In the genomic region with DNA sequence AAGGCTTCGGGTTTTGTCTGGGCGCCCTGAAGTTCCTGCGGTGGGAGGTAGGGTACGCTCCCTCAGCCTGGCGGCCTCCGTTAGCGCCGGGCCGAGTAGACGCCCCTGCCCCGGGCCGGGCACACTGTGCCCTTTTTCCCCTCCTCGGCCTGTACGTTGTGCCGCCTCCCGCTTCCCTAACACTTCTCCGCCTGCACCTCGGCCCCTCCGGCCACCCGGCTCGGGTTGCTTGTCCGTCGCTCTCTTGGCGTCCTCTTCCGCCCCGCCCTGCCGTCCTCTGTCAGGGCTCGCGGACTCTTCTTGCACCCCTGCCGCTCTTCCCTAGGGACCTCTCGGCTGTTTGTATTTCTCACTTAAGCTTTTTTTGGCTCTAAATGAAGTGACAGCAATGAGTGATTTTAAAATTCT, we compare ENCODE assay signal across 1 cellular context.
A peak's percentile ranks its signal among the peaks of the same experiment; 100 is the strongest.
TF ChIP-seq lines count a peak whose summit lies in the region.

No MANE protein-coding gene starts in this region.

TF ChIP-seq in K562, 482 proteins besides CTCF, POLR2A, EP300 and RAD21 (continued from another document and continues in another):
- TF ChIP-seq, protein P1, sequence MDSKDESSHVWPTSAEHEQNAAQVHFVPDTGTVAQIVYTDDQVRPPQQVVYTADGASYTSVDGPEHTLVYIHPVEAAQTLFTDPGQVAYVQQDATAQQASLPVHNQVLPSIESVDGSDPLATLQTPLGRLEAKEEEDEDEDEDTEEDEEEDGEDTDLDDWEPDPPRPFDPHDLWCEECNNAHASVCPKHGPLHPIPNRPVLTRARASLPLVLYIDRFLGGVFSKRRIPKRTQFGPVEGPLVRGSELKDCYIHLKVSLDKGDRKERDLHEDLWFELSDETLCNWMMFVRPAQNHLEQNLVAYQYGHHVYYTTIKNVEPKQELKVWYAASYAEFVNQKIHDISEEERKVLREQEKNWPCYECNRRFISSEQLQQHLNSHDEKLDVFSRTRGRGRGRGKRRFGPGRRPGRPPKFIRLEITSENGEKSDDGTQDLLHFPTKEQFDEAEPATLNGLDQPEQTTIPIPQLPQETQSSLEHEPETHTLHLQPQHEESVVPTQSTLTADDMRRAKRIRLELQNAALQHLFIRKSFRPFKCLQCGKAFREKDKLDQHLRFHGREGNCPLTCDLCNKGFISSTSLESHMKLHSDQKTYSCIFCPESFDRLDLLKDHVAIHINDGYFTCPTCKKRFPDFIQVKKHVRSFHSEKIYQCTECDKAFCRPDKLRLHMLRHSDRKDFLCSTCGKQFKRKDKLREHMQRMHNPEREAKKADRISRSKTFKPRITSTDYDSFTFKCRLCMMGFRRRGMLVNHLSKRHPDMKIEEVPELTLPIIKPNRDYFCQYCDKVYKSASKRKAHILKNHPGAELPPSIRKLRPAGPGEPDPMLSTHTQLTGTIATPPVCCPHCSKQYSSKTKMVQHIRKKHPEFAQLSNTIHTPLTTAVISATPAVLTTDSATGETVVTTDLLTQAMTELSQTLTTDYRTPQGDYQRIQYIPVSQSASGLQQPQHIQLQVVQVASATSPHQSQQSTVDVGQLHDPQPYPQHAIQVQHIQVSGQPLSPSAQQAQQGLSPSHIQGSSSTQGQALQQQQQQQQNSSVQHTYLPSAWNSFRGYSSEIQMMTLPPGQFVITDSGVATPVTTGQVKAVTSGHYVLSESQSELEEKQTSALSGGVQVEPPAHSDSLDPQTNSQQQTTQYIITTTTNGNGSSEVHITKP (IDR thresholded peaks at IDR 0.05; ENCODE audit: partially characterized antibody) = peak; percentile 93
- TF ChIP-seq ZNF586 (CRISPR knock-in tag; conservative IDR thresholded peaks at IDR 0.05) (no peak), CXXC5 (CRISPR knock-in tag; IDR thresholded peaks at IDR 0.05) (peak; percentile 40; the same call in 1 of the 2 replicates), NCOA4 (IDR thresholded peaks at IDR 0.05; ENCODE audit: partially characterized antibody) (no peak), HDAC2 (IDR thresholded peaks at IDR 0.05) (0 out of 2 replicates have a peak, but pooled peaks have one; percentile 14), SMARCE1 (IDR thresholded peaks at IDR 0.05) (0 out of 2 replicates have a peak, but pooled peaks have one; percentile 41), RBBP5 (IDR thresholded peaks at IDR 0.05; ENCODE audit: borderline replicate concordance, insufficient read depth, low read length, poor library complexity, severe bottlenecking) (peak; percentile 97), MTF1 (CRISPR knock-in tag; IDR thresholded peaks at IDR 0.05; ENCODE audit: borderline replicate concordance) (no peak), ETV6 (IDR thresholded peaks at IDR 0.05; ENCODE audit: borderline replicate concordance in 1 of 2, low read depth in 2 of 2, low read length in 1 of 2) (no peak), ETV6 (CRISPR knock-in tag; IDR thresholded peaks at IDR 0.05; ENCODE audit: borderline replicate concordance) (no peak), PHF8 (IDR thresholded peaks at IDR 0.05; ENCODE audit: borderline replicate concordance, low read length) (peak; percentile 30; the same call in 1 of the 2 replicates), HDAC1 (IDR thresholded peaks at IDR 0.05) (peak in 1 of 2 experiments; percentile 69; a peak in 1 of 4 replicates), HNRNPLL (IDR thresholded peaks at IDR 0.05; ENCODE audit: low read depth, low read length, poor library complexity, severe bottlenecking) (peak; percentile 55), GABPB1 (CRISPR knock-in tag; IDR thresholded peaks at IDR 0.05) (peak; percentile 38), FOXP1 (CRISPR knock-in tag; IDR thresholded peaks at IDR 0.05) (0 out of 2 replicates have a peak, but pooled peaks have one; percentile 23), CREB1 (IDR thresholded peaks at IDR 0.05) (peak; percentile 16; the same call in 1 of the 2 replicates), CREB1 (CRISPR knock-in tag; IDR thresholded peaks at IDR 0.05) (no peak), ERF (CRISPR knock-in tag; IDR thresholded peaks at IDR 0.05) (no peak), SPI1 (IDR thresholded peaks at IDR 0.05; ENCODE audit: borderline replicate concordance, low read depth, low read length) (peak; percentile 51; the same call in 1 of the 2 replicates), POLR2G (IDR thresholded peaks at IDR 0.05; ENCODE audit: low read depth, low read length) (peak; percentile 84), EWSR1 (IDR thresholded peaks at IDR 0.05; ENCODE audit: borderline replicate concordance, low read depth, partially characterized antibody) (no peak), MYNN (IDR thresholded peaks at IDR 0.05) (no peak), MYNN (CRISPR knock-in tag; IDR thresholded peaks at IDR 0.05) (no peak), ZNF24 (IDR thresholded peaks at IDR 0.05) (no peak; the same call in 1 of the 2 replicates), ZEB2 (IDR thresholded peaks at IDR 0.05) (no peak), RBFOX2 (IDR thresholded peaks at IDR 0.05; ENCODE audit: low read depth, low read length) (peak; percentile 88), ZNF133 (CRISPR knock-in tag; IDR thresholded peaks at IDR 0.05) (no peak), PURB (CRISPR knock-in tag; IDR thresholded peaks at IDR 0.05; ENCODE audit: low read depth) (no peak), SUPT5H (IDR thresholded peaks at IDR 0.05) (peak; percentile 65; the same call in 1 of the 2 replicates), L3MBTL2 (IDR thresholded peaks at IDR 0.05) (no peak), CREM (IDR thresholded peaks at IDR 0.05; ENCODE audit: low read depth) (peak; percentile 71), MTA3 (IDR thresholded peaks at IDR 0.05; ENCODE audit: borderline replicate concordance) (peak; percentile 42; the same call in 1 of the 2 replicates), CCNT2 (IDR thresholded peaks at IDR 0.05; ENCODE audit: borderline replicate concordance, extremely low read depth, insufficient read length, low read depth, low read length) (no peak), SETDB1 (IDR thresholded peaks at IDR 0.05; ENCODE audit: low read length) (no peak)
- TF ChIP-seq, protein P2, sequence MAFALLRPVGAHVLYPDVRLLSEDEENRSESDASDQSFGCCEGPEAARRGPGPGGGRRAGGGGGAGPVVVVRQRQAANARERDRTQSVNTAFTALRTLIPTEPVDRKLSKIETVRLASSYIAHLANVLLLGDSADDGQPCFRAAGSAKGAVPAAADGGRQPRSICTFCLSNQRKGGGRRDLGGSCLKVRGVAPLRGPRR (CRISPR knock-in tag; IDR thresholded peaks at IDR 0.05) = no peak
- TF ChIP-seq, protein P3, sequence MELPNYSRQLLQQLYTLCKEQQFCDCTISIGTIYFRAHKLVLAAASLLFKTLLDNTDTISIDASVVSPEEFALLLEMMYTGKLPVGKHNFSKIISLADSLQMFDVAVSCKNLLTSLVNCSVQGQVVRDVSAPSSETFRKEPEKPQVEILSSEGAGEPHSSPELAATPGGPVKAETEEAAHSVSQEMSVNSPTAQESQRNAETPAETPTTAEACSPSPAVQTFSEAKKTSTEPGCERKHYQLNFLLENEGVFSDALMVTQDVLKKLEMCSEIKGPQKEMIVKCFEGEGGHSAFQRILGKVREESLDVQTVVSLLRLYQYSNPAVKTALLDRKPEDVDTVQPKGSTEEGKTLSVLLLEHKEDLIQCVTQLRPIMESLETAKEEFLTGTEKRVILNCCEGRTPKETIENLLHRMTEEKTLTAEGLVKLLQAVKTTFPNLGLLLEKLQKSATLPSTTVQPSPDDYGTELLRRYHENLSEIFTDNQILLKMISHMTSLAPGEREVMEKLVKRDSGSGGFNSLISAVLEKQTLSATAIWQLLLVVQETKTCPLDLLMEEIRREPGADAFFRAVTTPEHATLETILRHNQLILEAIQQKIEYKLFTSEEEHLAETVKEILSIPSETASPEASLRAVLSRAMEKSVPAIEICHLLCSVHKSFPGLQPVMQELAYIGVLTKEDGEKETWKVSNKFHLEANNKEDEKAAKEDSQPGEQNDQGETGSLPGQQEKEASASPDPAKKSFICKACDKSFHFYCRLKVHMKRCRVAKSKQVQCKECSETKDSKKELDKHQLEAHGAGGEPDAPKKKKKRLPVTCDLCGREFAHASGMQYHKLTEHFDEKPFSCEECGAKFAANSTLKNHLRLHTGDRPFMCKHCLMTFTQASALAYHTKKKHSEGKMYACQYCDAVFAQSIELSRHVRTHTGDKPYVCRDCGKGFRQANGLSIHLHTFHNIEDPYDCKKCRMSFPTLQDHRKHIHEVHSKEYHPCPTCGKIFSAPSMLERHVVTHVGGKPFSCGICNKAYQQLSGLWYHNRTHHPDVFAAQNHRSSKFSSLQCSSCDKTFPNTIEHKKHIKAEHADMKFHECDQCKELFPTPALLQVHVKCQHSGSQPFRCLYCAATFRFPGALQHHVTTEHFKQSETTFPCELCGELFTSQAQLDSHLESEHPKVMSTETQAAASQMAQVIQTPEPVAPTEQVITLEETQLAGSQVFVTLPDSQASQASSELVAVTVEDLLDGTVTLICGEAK (IDR thresholded peaks at IDR 0.05) = peak; percentile 34; the same call in 1 of the 2 replicates
- TF ChIP-seq, protein P3 (CRISPR knock-in tag; IDR thresholded peaks at IDR 0.05) = no peak
- TF ChIP-seq, protein P4, sequence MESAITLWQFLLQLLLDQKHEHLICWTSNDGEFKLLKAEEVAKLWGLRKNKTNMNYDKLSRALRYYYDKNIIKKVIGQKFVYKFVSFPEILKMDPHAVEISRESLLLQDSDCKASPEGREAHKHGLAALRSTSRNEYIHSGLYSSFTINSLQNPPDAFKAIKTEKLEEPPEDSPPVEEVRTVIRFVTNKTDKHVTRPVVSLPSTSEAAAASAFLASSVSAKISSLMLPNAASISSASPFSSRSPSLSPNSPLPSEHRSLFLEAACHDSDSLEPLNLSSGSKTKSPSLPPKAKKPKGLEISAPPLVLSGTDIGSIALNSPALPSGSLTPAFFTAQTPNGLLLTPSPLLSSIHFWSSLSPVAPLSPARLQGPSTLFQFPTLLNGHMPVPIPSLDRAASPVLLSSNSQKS (CRISPR knock-in tag; IDR thresholded peaks at IDR 0.05) = no peak
- TF ChIP-seq, protein P5, sequence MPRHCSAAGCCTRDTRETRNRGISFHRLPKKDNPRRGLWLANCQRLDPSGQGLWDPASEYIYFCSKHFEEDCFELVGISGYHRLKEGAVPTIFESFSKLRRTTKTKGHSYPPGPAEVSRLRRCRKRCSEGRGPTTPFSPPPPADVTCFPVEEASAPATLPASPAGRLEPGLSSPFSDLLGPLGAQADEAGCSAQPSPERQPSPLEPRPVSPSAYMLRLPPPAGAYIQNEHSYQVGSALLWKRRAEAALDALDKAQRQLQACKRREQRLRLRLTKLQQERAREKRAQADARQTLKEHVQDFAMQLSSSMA (CRISPR knock-in tag; IDR thresholded peaks at IDR 0.05) = 0 out of 2 replicates have a peak, but pooled peaks have one; percentile 56
- TF ChIP-seq, protein P6, sequence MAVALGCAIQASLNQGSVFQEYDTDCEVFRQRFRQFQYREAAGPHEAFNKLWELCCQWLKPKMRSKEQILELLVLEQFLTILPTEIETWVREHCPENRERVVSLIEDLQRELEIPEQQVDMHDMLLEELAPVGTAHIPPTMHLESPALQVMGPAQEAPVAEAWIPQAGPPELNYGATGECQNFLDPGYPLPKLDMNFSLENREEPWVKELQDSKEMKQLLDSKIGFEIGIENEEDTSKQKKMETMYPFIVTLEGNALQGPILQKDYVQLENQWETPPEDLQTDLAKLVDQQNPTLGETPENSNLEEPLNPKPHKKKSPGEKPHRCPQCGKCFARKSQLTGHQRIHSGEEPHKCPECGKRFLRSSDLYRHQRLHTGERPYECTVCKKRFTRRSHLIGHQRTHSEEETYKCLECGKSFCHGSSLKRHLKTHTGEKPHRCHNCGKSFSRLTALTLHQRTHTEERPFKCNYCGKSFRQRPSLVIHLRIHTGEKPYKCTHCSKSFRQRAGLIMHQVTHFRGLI (CRISPR knock-in tag; IDR thresholded peaks at IDR 0.05) = no peak
- TF ChIP-seq, protein P7, sequence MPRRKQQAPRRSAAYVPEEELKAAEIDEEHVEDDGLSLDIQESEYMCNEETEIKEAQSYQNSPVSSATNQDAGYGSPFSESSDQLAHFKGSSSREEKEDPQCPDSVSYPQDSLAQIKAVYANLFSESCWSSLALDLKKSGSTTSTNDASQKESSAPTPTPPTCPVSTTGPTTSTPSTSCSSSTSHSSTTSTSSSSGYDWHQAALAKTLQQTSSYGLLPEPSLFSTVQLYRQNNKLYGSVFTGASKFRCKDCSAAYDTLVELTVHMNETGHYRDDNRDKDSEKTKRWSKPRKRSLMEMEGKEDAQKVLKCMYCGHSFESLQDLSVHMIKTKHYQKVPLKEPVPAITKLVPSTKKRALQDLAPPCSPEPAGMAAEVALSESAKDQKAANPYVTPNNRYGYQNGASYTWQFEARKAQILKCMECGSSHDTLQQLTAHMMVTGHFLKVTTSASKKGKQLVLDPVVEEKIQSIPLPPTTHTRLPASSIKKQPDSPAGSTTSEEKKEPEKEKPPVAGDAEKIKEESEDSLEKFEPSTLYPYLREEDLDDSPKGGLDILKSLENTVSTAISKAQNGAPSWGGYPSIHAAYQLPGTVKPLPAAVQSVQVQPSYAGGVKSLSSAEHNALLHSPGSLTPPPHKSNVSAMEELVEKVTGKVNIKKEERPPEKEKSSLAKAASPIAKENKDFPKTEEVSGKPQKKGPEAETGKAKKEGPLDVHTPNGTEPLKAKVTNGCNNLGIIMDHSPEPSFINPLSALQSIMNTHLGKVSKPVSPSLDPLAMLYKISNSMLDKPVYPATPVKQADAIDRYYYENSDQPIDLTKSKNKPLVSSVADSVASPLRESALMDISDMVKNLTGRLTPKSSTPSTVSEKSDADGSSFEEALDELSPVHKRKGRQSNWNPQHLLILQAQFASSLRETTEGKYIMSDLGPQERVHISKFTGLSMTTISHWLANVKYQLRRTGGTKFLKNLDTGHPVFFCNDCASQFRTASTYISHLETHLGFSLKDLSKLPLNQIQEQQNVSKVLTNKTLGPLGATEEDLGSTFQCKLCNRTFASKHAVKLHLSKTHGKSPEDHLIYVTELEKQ (CRISPR knock-in tag; IDR thresholded peaks at IDR 0.05) = no peak
